In the genomic region with DNA sequence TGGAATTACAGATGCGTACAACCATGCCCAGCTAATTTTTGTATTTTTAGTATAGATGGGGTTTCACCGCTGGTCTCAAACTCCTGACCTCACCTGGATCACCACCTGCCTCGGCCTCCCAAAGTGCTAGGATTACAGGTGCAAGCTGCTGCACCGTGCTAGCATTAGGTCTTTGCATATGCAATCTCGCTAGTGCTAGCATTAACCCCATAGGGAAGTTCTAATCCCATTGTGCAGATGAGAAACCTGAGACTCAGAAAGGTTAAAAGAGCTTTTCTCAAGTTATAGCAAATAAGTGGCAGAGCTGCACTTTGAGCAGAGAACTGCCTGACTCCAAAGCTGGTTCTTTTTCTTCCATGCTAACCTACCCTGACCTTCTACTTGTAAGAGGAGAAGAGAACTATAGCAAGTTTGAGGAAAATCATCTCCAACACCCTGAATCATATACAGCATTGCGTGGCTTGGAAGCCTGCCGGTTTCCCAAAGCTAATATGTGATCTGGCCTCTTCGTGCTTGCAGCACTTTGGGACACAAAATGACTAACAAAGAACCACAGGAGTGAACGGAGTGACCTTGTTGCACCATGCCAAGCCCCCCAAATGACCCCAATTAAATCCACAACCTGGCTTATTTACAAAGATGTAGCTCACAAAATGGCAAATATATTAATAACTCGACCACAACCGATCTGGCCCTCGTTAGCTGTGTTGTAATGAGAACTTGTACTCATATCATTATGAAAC, we compare ENCODE assay signal across 28 cellular contexts.
A peak's percentile ranks its signal among the peaks of the same experiment; 100 is the strongest.
DNase-seq lines count a peak whose midpoint lies in the region; ATAC-seq and TF ChIP-seq lines count a peak whose summit lies in the region.
"Had no signal": no experiment of that assay in that cellular context is flagged by ENCODE, and none has a peak within 500 bp of the region (broad histone marks: within the 10 kb centered on the region; RNA-seq: fewer than 3 reads in every experiment).

No MANE protein-coding gene starts in this region.

- H3K4me1 ChIP-seq in mammary epithelial cell (ENCODE audit: insufficient read depth, low read length): no peaks in the 10 kb centered on the region
- peaks cover 41% of the 10 kb centered on the region for H3K4me1 ChIP-seq in PC-3 (ENCODE audit: insufficient read depth, low read length)
- H3K4me1 ChIP-seq: colonic mucosa, left lung, prostate gland, SJSA1 had no signal

- intact Hi-C loops in mammary epithelial cell (cut with micrococcal nuclease) (no loop called here), MCF 10A (cut with micrococcal nuclease) (no loop called here), PC-3 (cut with micrococcal nuclease) (loop anchor here (1.0 to 5.0 kb wide), 3 partner anchors 44 to 88 kb away; no protein-coding TSS in a partner anchor), cardiac septum (cut with DNase I) (no loop called here)

- dilution Hi-C loops in mammary epithelial cell (cut with HindIII; ENCODE audit: low sequenced_read_pairs): no loop called here

- no TSS peak for BruUV-seq in mammary epithelial cell (replicated peaks; lab: Mats Ljungman, UMichigan)
- no TSS peak for BruUV-seq in MCF 10A (replicated peaks; lab: Mats Ljungman, UMichigan)
- BruUV-seq in PC-3 (replicated peaks; lab: Mats Ljungman, UMichigan): no TSS peak

- H3K79me2 ChIP-seq in mammary epithelial cell (ENCODE audit: insufficient read depth, low read length) (no peaks in the 10 kb centered on the region), PC-3 (ENCODE audit: low read length) (no peaks in the 10 kb centered on the region)

- no peaks in the 10 kb centered on the region for H3F3A ChIP-seq in PC-3 (ENCODE audit: low read length, unreplicated experiment)

- H3K27me3 ChIP-seq in mammary epithelial cell (ENCODE audit: insufficient read depth, low read length): no peaks in the 10 kb centered on the region
- H3K27me3 ChIP-seq in PC-3 (ENCODE audit: low read length): no peaks in the 10 kb centered on the region
- H3K27me3 ChIP-seq: colonic mucosa, left lung, SJSA1 had no signal

- H3K4me3 Mint-ChIP-seq in MCF 10A (ENCODE audit: unreplicated experiment): no peak overlapping the region
- H3K4me3 Mint-ChIP-seq: activated CD4-positive, alpha-beta memory T cell treated with anti-CD3 and anti-CD28 coated beads for 36 hours; activated naive CD4-positive, alpha-beta T cell treated with anti-CD3 and anti-CD28 coated beads, Interleukin-2, amount 50 U/mL, for 24 hours; B cell; effector memory CD8-positive, alpha-beta T cell; mesothelial cell of epicardium had no signal

- in situ Hi-C loops in mammary epithelial cell (cut with MboI; ENCODE audit: low sequenced_read_pairs in 2 of 2): no loop called here

- DNase-seq in mammary epithelial cell (peak; percentile 10), MCF 10A (ENCODE audit: unreplicated experiment) (no peak), PC-3 (peak; percentile 95), foreskin fibroblast (peak; percentile 88 to 97), NCI-H1048 (lab: John Stamatoyannopoulos, UW) (no peak), cardiac septum (ENCODE audit: low spot score) (no peak), NCI-H446 treated with DMSO at 0.1 percent for 48 hours (lab: John Stamatoyannopoulos, UW) (no peak), iPS-NIHi7 (ENCODE audit: extremely low spot score) (no peak)
- DNase-seq: 8988T; activated CD4-positive, alpha-beta memory T cell treated with anti-CD3 and anti-CD28 coated beads for 36 hours; activated CD8-positive, alpha-beta memory T cell treated with anti-CD3 and anti-CD28 coated beads, Interleukin-2, amount 50 U/mL, for 4 hours; colonic mucosa; DMS153; effector memory CD8-positive, alpha-beta T cell; HCEC 1CT; hippocampal formation; naive B cell; NCI-H187 treated with DMSO at 0.1 percent for 48 hours; NCI-H748 treated with DMSO at 0.1 percent for 48 hours; RPMI8226; stimulated activated naive CD4-positive, alpha-beta T cell had no signal

- H3K4me1 Mint-ChIP-seq in MCF 10A (ENCODE audit: insufficient read depth, unreplicated experiment): no peaks in the 10 kb centered on the region
- H3K4me1 Mint-ChIP-seq: B cell, mesothelial cell of epicardium, naive B cell had no signal

- H3K27me3 Mint-ChIP-seq in MCF 10A (ENCODE audit: insufficient read depth, unreplicated experiment): no peaks in the 10 kb centered on the region
- H3K27me3 Mint-ChIP-seq: B cell had no signal

- no peak overlapping the region for H3K27ac ChIP-seq in mammary epithelial cell (ENCODE audit: insufficient read depth, low read depth, low read length)
- peak overlapping the region; percentile 87 for H3K27ac ChIP-seq in PC-3 (ENCODE audit: low read length)
- H3K27ac ChIP-seq: colonic mucosa, KMS-11, left lung, prostate gland, SJSA1 had no signal

- H3K9me3 ChIP-seq in mammary epithelial cell (replicated peaks; ENCODE audit: insufficient read depth, low read length) (no peaks in the 10 kb centered on the region), PC-3 (ENCODE audit: low read length) (no peaks in the 10 kb centered on the region)
- H3K9me3 ChIP-seq: colonic mucosa, left lung, prostate gland, SJSA1 had no signal

- ATAC-seq in PC-3: peak; percentile 75
- ATAC-seq: effector memory CD8-positive, alpha-beta T cell; left lung had no signal

- no peak for TF ChIP-seq CTCF in mammary epithelial cell (conservative IDR thresholded peaks at IDR 0.05 in 1 of 2, IDR thresholded peaks at IDR 0.05 in 1 of 2; ENCODE audit: extremely low read depth in 1 of 2, insufficient read depth in 1 of 2, low read depth in 1 of 2, low read length in 2 of 2)
- TF ChIP-seq CTCF in MCF 10A (IDR thresholded peaks at IDR 0.05; ENCODE audit: unreplicated experiment): no peak
- TF ChIP-seq CTCF in PC-3 (conservative IDR thresholded peaks at IDR 0.05; ENCODE audit: low read depth, low read length): no peak
- no peak for TF ChIP-seq CTCF in foreskin fibroblast (IDR thresholded peaks at IDR 0.05; ENCODE audit: low read depth, low read length)

- no peaks in the 10 kb centered on the region for H3K36me3 Mint-ChIP-seq in MCF 10A (ENCODE audit: insufficient read depth, unreplicated experiment)
- H3K36me3 Mint-ChIP-seq: activated CD4-positive, alpha-beta memory T cell treated with anti-CD3 and anti-CD28 coated beads for 36 hours; activated naive CD4-positive, alpha-beta T cell treated with anti-CD3 and anti-CD28 coated beads, Interleukin-2, amount 50 U/mL, for 24 hours; mesothelial cell of epicardium; naive B cell had no signal

- peaks cover 10% of the 10 kb centered on the region for H3K9me3 Mint-ChIP-seq in MCF 10A (ENCODE audit: unreplicated experiment)
- H3K9me3 Mint-ChIP-seq: activated naive CD4-positive, alpha-beta T cell treated with anti-CD3 and anti-CD28 coated beads, Interleukin-2, amount 50 U/mL, for 24 hours; effector memory CD8-positive, alpha-beta T cell had no signal

- CTCF ChIA-PET in mammary epithelial cell (lab: Charles Lee; ENCODE audit: low non-redundant PET): no interaction called here
- CTCF ChIA-PET in MCF 10A (lab: Yijun Ruan, JAX): no interaction called here
- CTCF ChIA-PET in PC-3 (lab: Charles Lee): interaction anchor here (0.6 kb wide), 1 partner anchor 1971 kb away, joined by 3 read pairs; no protein-coding TSS in a partner anchor

- H3K4me3 ChIP-seq in mammary epithelial cell (replicated peaks in 1 of 3; ENCODE audit: insufficient read depth in 1 of 3, low read depth in 2 of 3, low read length in 3 of 3) (no peak overlapping the region), PC-3 (ENCODE audit: low read length) (no peak overlapping the region), foreskin fibroblast (ENCODE audit: low read depth in 1 of 2, low read length in 2 of 2) (no peak overlapping the region)
- H3K4me3 ChIP-seq: colonic mucosa, left lung, prostate gland, SJSA1 had no signal

- H3K36me3 ChIP-seq in mammary epithelial cell (ENCODE audit: insufficient read depth, low read length): no peaks in the 10 kb centered on the region
- no peaks in the 10 kb centered on the region for H3K36me3 ChIP-seq in PC-3 (ENCODE audit: low read depth, low read length)
- H3K36me3 ChIP-seq: colonic mucosa, left lung, prostate gland, SJSA1 had no signal

- POLR2A ChIA-PET in MCF 10A (lab: Yijun Ruan, JAX): interaction anchor here (1.0 kb wide), 1 partner anchor 17 kb away, joined by 3 read pairs; no protein-coding TSS in a partner anchor
- POLR2A ChIA-PET in PC-3 (lab: Charles Lee; ENCODE audit: unreplicated experiment): interaction anchor here (0.6 to 0.7 kb wide), 2 partner anchors 11 to 91 kb away, joined by 4 to 5 read pairs; no protein-coding TSS in a partner anchor

- H4K20me1 ChIP-seq in mammary epithelial cell (ENCODE audit: insufficient read depth, low read length) (no peaks in the 10 kb centered on the region), PC-3 (ENCODE audit: low read length) (no peaks in the 10 kb centered on the region)

- H2AFZ ChIP-seq in mammary epithelial cell (ENCODE audit: low read depth, low read length) (peak overlapping the region; percentile 56), PC-3 (ENCODE audit: low read length) (no peak overlapping the region)

- H3K9ac ChIP-seq in mammary epithelial cell (ENCODE audit: insufficient read depth, low read length) (no peak overlapping the region), PC-3 (ENCODE audit: low read length) (peak overlapping the region; percentile 53)
- H3K9ac ChIP-seq: KMS-11 had no signal

- H3K27ac Mint-ChIP-seq in MCF 10A (ENCODE audit: low read depth, unreplicated experiment): no peak overlapping the region
- H3K27ac Mint-ChIP-seq: activated CD4-positive, alpha-beta memory T cell treated with anti-CD3 and anti-CD28 coated beads for 36 hours; activated naive CD4-positive, alpha-beta T cell treated with anti-CD3 and anti-CD28 coated beads, Interleukin-2, amount 50 U/mL, for 24 hours; B cell; effector memory CD8-positive, alpha-beta T cell; mesothelial cell of epicardium had no signal

- H3K9me2 ChIP-seq in PC-3 (replicated peaks; ENCODE audit: low read length): no peaks in the 10 kb centered on the region

- WGBS in mammary epithelial cell (ENCODE audit: low coverage, missing lambda C conversion rate): 49% methylated on average over 12 of the region's 12 CpGs

- H3K4me2 ChIP-seq in mammary epithelial cell (ENCODE audit: insufficient read depth, low read depth, low read length): peak overlapping the region; percentile 0
- H3K4me2 ChIP-seq in PC-3 (ENCODE audit: low read length): peak overlapping the region; percentile 44
- H3K4me2 ChIP-seq: KMS-11 had no signal

Comparison
In these comparisons a context has a peak if more than half of its experiments do, and no peak if none do; other contexts are left out.
1. DNase-seq: peak in mammary epithelial cell (single experiment), PC-3 (single experiment) and foreskin fibroblast (2 of 2); none in MCF 10A (single experiment), NCI-H1048 (single experiment), cardiac septum (single experiment), NCI-H446 treated with DMSO at 0.1 percent for 48 hours (single experiment) and iPS-NIHi7 (single experiment).